1 cellular context compared by ENCODE assay signal in the genomic region with DNA sequence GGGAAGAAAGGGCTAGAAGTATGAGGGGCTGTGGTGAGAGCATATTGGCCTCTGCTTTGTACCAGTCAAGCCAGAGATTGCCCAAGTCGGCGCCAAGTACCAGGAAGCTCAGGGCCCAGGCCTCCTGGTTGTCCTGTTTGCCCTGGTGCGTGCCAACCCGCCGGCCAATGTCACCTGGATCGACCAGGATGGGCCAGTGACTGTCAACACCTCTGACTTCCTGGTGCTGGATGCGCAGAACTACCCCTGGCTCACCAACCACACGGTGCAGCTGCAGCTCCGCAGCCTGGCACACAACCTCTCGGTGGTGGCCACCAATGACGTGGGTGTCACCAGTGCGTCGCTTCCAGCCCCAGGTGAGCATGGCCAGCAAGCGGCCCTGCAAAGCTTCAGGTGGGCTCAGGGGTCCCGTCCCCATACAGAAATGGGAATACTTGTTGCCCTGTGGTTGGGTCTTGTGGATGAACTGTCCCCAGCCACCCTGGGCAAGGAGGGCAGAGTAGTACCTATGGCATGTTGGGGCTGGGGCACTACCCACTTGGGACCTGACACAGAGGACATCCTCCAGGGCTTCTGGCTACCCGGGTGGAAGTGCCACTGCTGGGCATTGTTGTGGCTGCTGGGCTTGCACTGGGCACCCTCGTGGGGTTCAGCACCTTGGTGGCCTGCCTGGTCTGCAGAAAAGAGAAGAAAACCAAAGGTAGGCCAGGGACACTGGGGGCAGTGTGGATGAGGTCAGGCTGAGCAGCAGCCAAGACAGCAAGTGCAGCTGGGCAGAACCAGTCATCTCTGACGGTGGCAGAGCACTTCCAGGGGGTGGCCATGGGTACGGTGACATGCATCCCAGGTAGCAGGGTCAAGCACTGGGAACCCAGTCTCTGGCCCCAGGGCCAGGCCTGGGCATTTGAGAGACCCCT.
A peak's percentile ranks its signal among the peaks of the same experiment; 100 is the strongest.
TF ChIP-seq lines count a peak whose summit lies in the region.

No MANE protein-coding gene starts in this region.

TF ChIP-seq in liver, 16 proteins besides CTCF, POLR2A, EP300 and RAD21:
- peak; percentile 51 for TF ChIP-seq FOXA2 (IDR thresholded peaks at IDR 0.05)
- no peak for TF ChIP-seq FOXA1 (IDR thresholded peaks at IDR 0.05)
- TF ChIP-seq, protein P1, sequence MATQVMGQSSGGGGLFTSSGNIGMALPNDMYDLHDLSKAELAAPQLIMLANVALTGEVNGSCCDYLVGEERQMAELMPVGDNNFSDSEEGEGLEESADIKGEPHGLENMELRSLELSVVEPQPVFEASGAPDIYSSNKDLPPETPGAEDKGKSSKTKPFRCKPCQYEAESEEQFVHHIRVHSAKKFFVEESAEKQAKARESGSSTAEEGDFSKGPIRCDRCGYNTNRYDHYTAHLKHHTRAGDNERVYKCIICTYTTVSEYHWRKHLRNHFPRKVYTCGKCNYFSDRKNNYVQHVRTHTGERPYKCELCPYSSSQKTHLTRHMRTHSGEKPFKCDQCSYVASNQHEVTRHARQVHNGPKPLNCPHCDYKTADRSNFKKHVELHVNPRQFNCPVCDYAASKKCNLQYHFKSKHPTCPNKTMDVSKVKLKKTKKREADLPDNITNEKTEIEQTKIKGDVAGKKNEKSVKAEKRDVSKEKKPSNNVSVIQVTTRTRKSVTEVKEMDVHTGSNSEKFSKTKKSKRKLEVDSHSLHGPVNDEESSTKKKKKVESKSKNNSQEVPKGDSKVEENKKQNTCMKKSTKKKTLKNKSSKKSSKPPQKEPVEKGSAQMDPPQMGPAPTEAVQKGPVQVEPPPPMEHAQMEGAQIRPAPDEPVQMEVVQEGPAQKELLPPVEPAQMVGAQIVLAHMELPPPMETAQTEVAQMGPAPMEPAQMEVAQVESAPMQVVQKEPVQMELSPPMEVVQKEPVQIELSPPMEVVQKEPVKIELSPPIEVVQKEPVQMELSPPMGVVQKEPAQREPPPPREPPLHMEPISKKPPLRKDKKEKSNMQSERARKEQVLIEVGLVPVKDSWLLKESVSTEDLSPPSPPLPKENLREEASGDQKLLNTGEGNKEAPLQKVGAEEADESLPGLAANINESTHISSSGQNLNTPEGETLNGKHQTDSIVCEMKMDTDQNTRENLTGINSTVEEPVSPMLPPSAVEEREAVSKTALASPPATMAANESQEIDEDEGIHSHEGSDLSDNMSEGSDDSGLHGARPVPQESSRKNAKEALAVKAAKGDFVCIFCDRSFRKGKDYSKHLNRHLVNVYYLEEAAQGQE (IDR thresholded peaks at IDR 0.05): no peak
- no peak for TF ChIP-seq JUND (IDR thresholded peaks at IDR 0.05)
- peak; percentile 36 to 64 for TF ChIP-seq RXRA (IDR thresholded peaks at IDR 0.05)
- TF ChIP-seq HNF4A (conservative IDR thresholded peaks at IDR 0.05): peak in 1 of 2 donors; percentile 64
